In the genomic region with DNA sequence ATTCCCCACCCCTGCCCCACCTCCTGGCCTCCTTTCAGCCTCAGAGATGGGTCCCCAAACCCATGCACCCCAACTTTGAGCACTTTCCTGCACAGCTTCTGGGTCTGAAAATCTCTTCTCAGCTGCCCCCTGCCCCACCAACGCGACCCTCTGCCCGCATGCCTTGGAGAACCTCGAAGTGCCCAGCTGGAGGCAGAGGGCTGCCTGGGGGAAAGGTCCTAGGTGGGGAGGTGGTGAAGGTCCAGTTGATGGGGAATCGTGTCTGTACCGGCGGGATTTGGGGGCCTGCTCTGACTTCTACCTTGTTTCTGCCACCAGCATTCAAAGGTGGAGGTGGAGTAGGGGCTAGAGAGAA, we compare ENCODE assay signal across 11 cellular contexts. TPM values are rescaled to one million over a fixed set of nuclear protein-coding genes. Genes with fewer than 3 reads are reported as not detected.
DNase-seq lines count a peak whose midpoint lies in the region; ATAC-seq and TF ChIP-seq lines count a peak whose summit lies in the region.
"Had no signal": no experiment of that assay in that cellular context is flagged by ENCODE, and none has a peak within 500 bp of the region (broad histone marks: within the 10 kb centered on the region; RNA-seq: fewer than 3 reads in every experiment).

No MANE protein-coding gene starts in this region.

- no peaks in the 10 kb centered on the region for H3K36me3 Mint-ChIP-seq in activated CD4-positive, alpha-beta T cell treated with anti-CD3 and anti-CD28 coated beads, Interleukin-2, amount 10 ng/mL, durations not matched to agents 7 days and 5 days (ENCODE audit: low read depth)
- peaks cover 14% of the 10 kb centered on the region for H3K36me3 Mint-ChIP-seq in central memory CD8-positive, alpha-beta T cell (ENCODE audit: insufficient read depth)
- peaks cover 0 to under 1% of the 10 kb centered on the region in 2 donors for H3K36me3 Mint-ChIP-seq in naive B cell

- peaks cover 0 to 54% (median 28%) of the 10 kb centered on the region in 4 donors for H3K4me1 ChIP-seq in tibial artery

- H3K4me1 Mint-ChIP-seq in activated CD4-positive, alpha-beta T cell treated with anti-CD3 and anti-CD28 coated beads, Interleukin-2, amount 10 ng/mL, durations not matched to agents 7 days and 5 days, result peaks cover 15% of the 10 kb centered on the region
- H3K4me1 Mint-ChIP-seq in central memory CD8-positive, alpha-beta T cell, result peaks cover 23% of the 10 kb centered on the region
- H3K4me1 Mint-ChIP-seq in naive B cell, result peaks cover 8 to 11% (median 10%) of the 10 kb centered on the region in 3 donors

- peak overlapping the region; percentile 45 for H3K4me3 Mint-ChIP-seq in activated CD4-positive, alpha-beta T cell treated with anti-CD3 and anti-CD28 coated beads, Interleukin-2, amount 10 ng/mL, durations not matched to agents 7 days and 5 days
- peak overlapping the region; percentile 75 for H3K4me3 Mint-ChIP-seq in central memory CD8-positive, alpha-beta T cell
- H3K4me3 Mint-ChIP-seq in naive B cell, result peak overlapping the region; percentile 63 to 90 (median 82)

- H3K27me3 Mint-ChIP-seq in activated CD4-positive, alpha-beta T cell treated with anti-CD3 and anti-CD28 coated beads, Interleukin-2, amount 10 ng/mL, durations not matched to agents 7 days and 5 days, result peaks cover 54% of the 10 kb centered on the region
- no peaks in the 10 kb centered on the region for H3K27me3 Mint-ChIP-seq in central memory CD8-positive, alpha-beta T cell
- H3K27me3 Mint-ChIP-seq in naive B cell, result peaks cover 0 to 53% (median 26%) of the 10 kb centered on the region in 3 donors

- H3K4me3 ChIP-seq in tibial artery, result peak overlapping the region; percentile 89 to 99

- TF ChIP-seq CTCF in tibial artery (IDR thresholded peaks at IDR 0.05), result no peak

- H3K27me3 ChIP-seq in tibial artery, result no peaks in the 10 kb centered on the region

- CTCF ChIA-PET in activated CD4-positive, alpha-beta T cell treated with anti-CD3 and anti-CD28 coated beads, Interleukin-2, amount 10 ng/mL, durations not matched to agents 7 days and 5 days (lab: Charles Lee), result interaction anchor here (0.6 to 1.3 kb wide), 3 partner anchors 12 to 123 kb away, joined by 3 read pairs; no protein-coding TSS in a partner anchor

- H3K9me3 Mint-ChIP-seq in activated CD4-positive, alpha-beta T cell treated with anti-CD3 and anti-CD28 coated beads, Interleukin-2, amount 10 ng/mL, durations not matched to agents 7 days and 5 days, result peaks cover 1% of the 10 kb centered on the region
- H3K9me3 Mint-ChIP-seq in central memory CD8-positive, alpha-beta T cell, result no peaks in the 10 kb centered on the region
- no peaks in the 10 kb centered on the region for H3K9me3 Mint-ChIP-seq in naive B cell

- DNase-seq in activated CD4-positive, alpha-beta T cell treated with anti-CD3 and anti-CD28 coated beads, Interleukin-2, amount 10 ng/mL, durations not matched to agents 7 days and 5 days, result no peak
- DNase-seq in activated CD4-positive, alpha-beta T cell treated with anti-CD3 and anti-CD28 coated beads, Interleukin-2, amount 50 U/mL, for 48 hours, result no peak
- DNase-seq in central memory CD8-positive, alpha-beta T cell (ENCODE audit: low spot score in 2 of 2), result no peak
- DNase-seq in naive B cell (no peak), tibial artery (no peak), SK-N-DZ (ENCODE audit: low spot score) (no peak), ecto neural progenitor cell (ENCODE audit: low spot score) (no peak), amniotic stem cell (lab: John Stamatoyannopoulos, UW) (no peak)
- DNase-seq: DND-41, kidney glomerular epithelial cell, NCI-H1436 had no signal

- intact Hi-C loops in tibial artery (cut with DNase I; ENCODE audit: low total_unique reads), result loop anchor here (5.0 to 10.0 kb wide), 4 partner anchors 38 to 305 kb away; a partner anchor contains a TSS

- no peaks in the 10 kb centered on the region for H3K36me3 ChIP-seq in tibial artery

- POLR2A ChIA-PET in activated CD4-positive, alpha-beta T cell treated with anti-CD3 and anti-CD28 coated beads, Interleukin-2, amount 10 ng/mL, durations not matched to agents 7 days and 5 days (lab: Charles Lee), result no interaction called here

- H3K27ac ChIP-seq in tibial artery, result peak overlapping the region; percentile 87 to 89

- no peak overlapping the region for H3K27ac Mint-ChIP-seq in activated CD4-positive, alpha-beta T cell treated with anti-CD3 and anti-CD28 coated beads, Interleukin-2, amount 10 ng/mL, durations not matched to agents 7 days and 5 days
- peak overlapping the region; percentile 74 for H3K27ac Mint-ChIP-seq in central memory CD8-positive, alpha-beta T cell (ENCODE audit: low read depth)
- peak overlapping the region in 2 of 6 donors; percentile 43 to 66 for H3K27ac Mint-ChIP-seq in naive B cell

- ATAC-seq in central memory CD8-positive, alpha-beta T cell (replicated peaks; ENCODE audit: extremely low read depth, poor library complexity, severe bottlenecking), result no peak
- ATAC-seq in naive B cell (ENCODE audit: low read depth in 2 of 2), result no peak

- H3K9me3 ChIP-seq in tibial artery, result no peaks in the 10 kb centered on the region

RNA-seq across cellular contexts. Expression of a gene that starts 1.3 kb away (rescaled TPM):
- 1 to 10 TPM in 1 of 2 experiments, under 1 TPM in 1; 0.81 to 1.3 TPM for total RNA-seq in activated CD4-positive, alpha-beta T cell treated with anti-CD3 and anti-CD28 coated beads, Interleukin-2, amount 10 ng/mL, durations not matched to agents 7 days and 5 days
- polyA plus RNA-seq in naive B cell (ENCODE audit: low read depth in 6 of 6), result under 1 TPM in 4 of 6 donors, not detected in 2; 0.01 to 0.36 (median 0.10) TPM
- 1.7 and 1.9 TPM in 2 replicates for polyA plus RNA-seq in SK-N-DZ (2014; cell fraction: cytosol; rRNA removed)
- 4.0 and 5.3 TPM in 2 replicates for polyA plus RNA-seq in SK-N-DZ (2014; cell fraction: nucleus; rRNA removed)
